8 cellular contexts compared by ENCODE assay signal in genomic region chr7:105268511-105269392, GRCh38.
DNase-seq lines count a peak whose midpoint lies in the region; ATAC-seq and TF ChIP-seq lines count a peak whose summit lies in the region.

No MANE protein-coding gene starts in this region.

- POLR2A ChIA-PET in activated CD4-positive, alpha-beta memory T cell treated with anti-CD3 and anti-CD28 coated beads for 36 hours (lab: Charles Lee): interaction anchor here (0.8 to 1.7 kb wide), 3 partner anchors 21 to 84 kb away, joined by 3 to 11 read pairs (median 3); no protein-coding TSS in a partner anchor

- ATAC-seq in Right ventricle myocardium inferior (peak; percentile 91), HG02571 (IDR thresholded peaks at IDR 0.05; ENCODE audit: unreplicated experiment) (peak; percentile 66), omental fat pad (ENCODE audit: low FRiP score) (peak; percentile 58)

- no peaks in the 10 kb centered on the region for H3K27me3 Mint-ChIP-seq in activated CD4-positive, alpha-beta memory T cell treated with anti-CD3 and anti-CD28 coated beads for 36 hours

- intact Hi-C loops in Right ventricle myocardium inferior (cut with DNase I) (loop anchor here (10.0 kb wide), 1 partner anchor 116 kb away; the partner anchor contains the start of gene SRPK2), cardiac septum (cut with DNase I) (no loop called here)
- intact Hi-C loops in activated CD4-positive, alpha-beta memory T cell treated with anti-CD3 and anti-CD28 coated beads for 36 hours (cut with micrococcal nuclease): loop anchor here (1.0 to 5.0 kb wide), 4 partner anchors 21 to 79 kb away; no protein-coding TSS in a partner anchor

- H3K27ac Mint-ChIP-seq in activated CD4-positive, alpha-beta memory T cell treated with anti-CD3 and anti-CD28 coated beads for 36 hours: peak overlapping the region; percentile 79

- CTCF ChIA-PET in activated CD4-positive, alpha-beta memory T cell treated with anti-CD3 and anti-CD28 coated beads for 36 hours (lab: Charles Lee): interaction anchor here (0.7 to 1.5 kb wide), 4 partner anchors 16 to 84 kb away, joined by 3 to 5 read pairs (median 4); no protein-coding TSS in a partner anchor

- DNase-seq in Right ventricle myocardium inferior (ENCODE audit: missing footprints) (no peak), cardiac septum (ENCODE audit: low spot score) (no peak), NCI-H1417 treated with DMSO at 0.1 percent for 48 hours (lab: John Stamatoyannopoulos, UW) (peak; percentile 56), foreskin fibroblast (peak; percentile 30 to 71), omental fat pad (ENCODE audit: low spot score) (no peak), NCI-H1048 (lab: John Stamatoyannopoulos, UW) (no peak)
- no peak for DNase-seq in activated CD4-positive, alpha-beta memory T cell treated with anti-CD3 and anti-CD28 coated beads for 36 hours

- no peak for TF ChIP-seq CTCF in foreskin fibroblast (IDR thresholded peaks at IDR 0.05; ENCODE audit: low read depth, low read length)
- no peak for TF ChIP-seq CTCF in omental fat pad (IDR thresholded peaks at IDR 0.05)

- no peaks in the 10 kb centered on the region for H3K9me3 Mint-ChIP-seq in activated CD4-positive, alpha-beta memory T cell treated with anti-CD3 and anti-CD28 coated beads for 36 hours

- peaks cover 52% of the 10 kb centered on the region for H3K4me1 Mint-ChIP-seq in activated CD4-positive, alpha-beta memory T cell treated with anti-CD3 and anti-CD28 coated beads for 36 hours (ENCODE audit: low read depth)

- H3K36me3 Mint-ChIP-seq in activated CD4-positive, alpha-beta memory T cell treated with anti-CD3 and anti-CD28 coated beads for 36 hours: no peaks in the 10 kb centered on the region

- H3K4me3 ChIP-seq in foreskin fibroblast (ENCODE audit: low read depth in 1 of 2, low read length in 2 of 2): peak overlapping the region; percentile 38 to 64

- peak overlapping the region; percentile 74 for H3K4me3 Mint-ChIP-seq in activated CD4-positive, alpha-beta memory T cell treated with anti-CD3 and anti-CD28 coated beads for 36 hours

Comparison
In these comparisons a context has a peak if more than half of its experiments do, and no peak if none do; other contexts are left out.
1. DNase-seq: peak in NCI-H1417 treated with DMSO at 0.1 percent for 48 hours (single experiment) and foreskin fibroblast (2 of 2); none in Right ventricle myocardium inferior (single experiment), cardiac septum (single experiment), activated CD4-positive, alpha-beta memory T cell treated with anti-CD3 and anti-CD28 coated beads for 36 hours (single experiment), omental fat pad (single experiment) and NCI-H1048 (single experiment).
2. Peak in every context shown above with its lines, with median percentiles within 50 percentile points of each other: ATAC-seq.